Comparison of ENCODE assay signal across 15 cellular contexts in the genomic region with DNA sequence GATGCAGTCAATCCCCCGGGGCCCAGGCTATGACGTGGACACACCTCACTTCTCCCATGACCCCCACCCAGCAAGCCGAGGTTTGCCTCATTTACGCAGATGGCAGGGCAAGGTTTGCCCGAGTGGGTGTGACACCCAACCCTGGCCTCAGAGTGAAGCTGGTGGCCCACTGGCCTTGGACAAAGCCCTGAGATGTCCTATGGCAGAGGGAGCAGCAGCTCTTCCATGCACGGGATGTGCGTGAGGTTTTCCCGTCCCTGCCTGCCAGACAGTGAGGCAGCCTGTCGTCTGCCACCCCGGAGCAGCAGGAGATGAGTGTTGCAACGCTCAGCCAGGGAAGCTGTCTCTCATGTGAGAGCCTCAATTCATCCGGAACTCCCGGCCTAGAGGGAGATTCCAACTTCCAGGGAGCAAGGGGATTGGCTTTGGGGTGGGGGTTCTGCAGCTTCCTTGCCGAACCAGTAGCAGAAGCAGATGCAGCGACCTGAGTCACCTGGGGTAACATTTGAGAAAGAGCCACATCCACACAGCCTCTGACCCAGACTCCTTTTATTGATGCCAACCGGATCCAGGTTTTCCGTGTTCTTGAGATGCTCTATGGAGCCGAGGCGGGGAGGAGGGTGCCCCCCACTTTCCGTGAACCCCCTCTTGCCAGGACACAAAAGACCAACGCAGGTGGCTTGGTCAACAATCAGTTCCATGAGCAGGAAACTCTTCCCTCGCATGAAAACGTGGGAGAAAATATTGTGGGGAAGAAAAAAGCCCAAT.
DNase-seq lines count a peak whose midpoint lies in the region; ATAC-seq lines count a peak whose summit lies in the region.
"Had no signal": no experiment of that assay in that cellular context is flagged by ENCODE, and none has a peak within 500 bp of the region (broad histone marks: within the 10 kb centered on the region; RNA-seq: fewer than 3 reads in every experiment).

No MANE protein-coding gene starts in this region.

- peaks cover 0 to 29% of the 10 kb centered on the region in 2 donors for H3K36me3 ChIP-seq in neuronal stem cell (replicated peaks in 1 of 2; ENCODE audit: control insufficient read depth in 2 of 2, insufficient read depth in 2 of 2, low read length in 2 of 2)

- H4K91ac ChIP-seq in neuronal stem cell (ENCODE audit: low read depth, low read length, poor library complexity) = no peak overlapping the region

- ATAC-seq in GM21367 (IDR thresholded peaks at IDR 0.05; ENCODE audit: unreplicated experiment) (no peak), GM21515 (IDR thresholded peaks at IDR 0.05; ENCODE audit: unreplicated experiment) (no peak)
- ATAC-seq: activated CD4-positive, CD25-positive, alpha-beta regulatory T cell treated with anti-CD3 and anti-CD28 coated beads, Interleukin-2, amount 50 U/mL, for 24 hours; HCT116; SK-N-SH treated with all-trans-retinoic acid at 6 μM for 48 hours had no signal

- no peak overlapping the region for H2AK5ac ChIP-seq in neuronal stem cell (ENCODE audit: low read depth, low read length)

- peak overlapping the region; percentile 0 for H3K9ac ChIP-seq in neuronal stem cell (ENCODE audit: low read depth, low read length, poor library complexity)

- H3K4me2 ChIP-seq in neuronal stem cell (ENCODE audit: insufficient read depth, low read length, poor library complexity, severe bottlenecking) = no peak overlapping the region

- H3K9me3 Mint-ChIP-seq in activated T-helper 2 cell treated with anti-CD3 and anti-CD28 coated beads, Interferon-gamma antibody, Interleukin-2, Interleukin-4, amounts not matched to agents 10 μg/mL and 5 μg/mL and 100 μg/mL, durations not matched to agents 14 hours and 24 hours and 36 hours = no peaks in the 10 kb centered on the region
- H3K9me3 Mint-ChIP-seq: neural crest cell had no signal

- no peak overlapping the region for H3K4me3 ChIP-seq in neuronal stem cell (ENCODE audit: low read length in 2 of 2)

- H3K27ac ChIP-seq in neuronal stem cell (replicated peaks; ENCODE audit: low read length) = no peak overlapping the region

- no peak overlapping the region for H3K4ac ChIP-seq in neuronal stem cell (ENCODE audit: low read length)

- no peak overlapping the region for H3K27ac Mint-ChIP-seq in activated T-helper 2 cell treated with anti-CD3 and anti-CD28 coated beads, Interferon-gamma antibody, Interleukin-2, Interleukin-4, amounts not matched to agents 10 μg/mL and 5 μg/mL and 100 μg/mL, durations not matched to agents 14 hours and 24 hours and 36 hours
- H3K27ac Mint-ChIP-seq: activated naive CD8-positive, alpha-beta T cell had no signal

- H3K4me1 Mint-ChIP-seq in activated T-helper 2 cell treated with anti-CD3 and anti-CD28 coated beads, Interferon-gamma antibody, Interleukin-2, Interleukin-4, amounts not matched to agents 10 μg/mL and 5 μg/mL and 100 μg/mL, durations not matched to agents 14 hours and 24 hours and 36 hours (ENCODE audit: low read depth) = peaks cover 1% of the 10 kb centered on the region
- H3K4me1 Mint-ChIP-seq: neural crest cell had no signal

- no peak overlapping the region for H4K8ac ChIP-seq in neuronal stem cell (ENCODE audit: low read depth, low read length)

- no peak overlapping the region for H3K4me3 Mint-ChIP-seq in activated T-helper 2 cell treated with anti-CD3 and anti-CD28 coated beads, Interferon-gamma antibody, Interleukin-2, Interleukin-4, amounts not matched to agents 10 μg/mL and 5 μg/mL and 100 μg/mL, durations not matched to agents 14 hours and 24 hours and 36 hours (ENCODE audit: low read depth)
- H3K4me3 Mint-ChIP-seq: activated naive CD8-positive, alpha-beta T cell; neural crest cell had no signal

- H2AFZ ChIP-seq in neuronal stem cell (ENCODE audit: low read length) = no peak overlapping the region

- H3K23ac ChIP-seq in neuronal stem cell (ENCODE audit: low read depth, low read length, poor library complexity) = peak overlapping the region; percentile 70

- no peak overlapping the region for H3K14ac ChIP-seq in neuronal stem cell (ENCODE audit: low read length)

- H3K9me3 ChIP-seq in neuronal stem cell (replicated peaks in 1 of 2; ENCODE audit: control insufficient read depth in 2 of 2, insufficient read depth in 1 of 2, low read depth in 1 of 2, low read length in 2 of 2) = no peaks in the 10 kb centered on the region

- no peak overlapping the region for H2BK5ac ChIP-seq in neuronal stem cell (ENCODE audit: low read length)

- no peak overlapping the region for H2BK15ac ChIP-seq in neuronal stem cell (ENCODE audit: low read length)

- no peak overlapping the region for H2BK120ac ChIP-seq in neuronal stem cell (ENCODE audit: low read depth, low read length)

- H3K27me3 ChIP-seq in neuronal stem cell (ENCODE audit: control insufficient read depth in 3 of 3, insufficient read depth in 3 of 3, low read depth in 1 of 3, low read length in 3 of 3) = no peaks in the 10 kb centered on the region

- H3K36me3 Mint-ChIP-seq in activated T-helper 2 cell treated with anti-CD3 and anti-CD28 coated beads, Interferon-gamma antibody, Interleukin-2, Interleukin-4, amounts not matched to agents 10 μg/mL and 5 μg/mL and 100 μg/mL, durations not matched to agents 14 hours and 24 hours and 36 hours (ENCODE audit: low read depth) = no peaks in the 10 kb centered on the region
- H3K36me3 Mint-ChIP-seq: activated naive CD8-positive, alpha-beta T cell had no signal

- no peaks in the 10 kb centered on the region for H3K79me1 ChIP-seq in neuronal stem cell (ENCODE audit: low read depth, low read length)

- no peaks in the 10 kb centered on the region for H3K27me3 Mint-ChIP-seq in activated T-helper 2 cell treated with anti-CD3 and anti-CD28 coated beads, Interferon-gamma antibody, Interleukin-2, Interleukin-4, amounts not matched to agents 10 μg/mL and 5 μg/mL and 100 μg/mL, durations not matched to agents 14 hours and 24 hours and 36 hours (ENCODE audit: low read depth)
- H3K27me3 Mint-ChIP-seq: activated naive CD8-positive, alpha-beta T cell had no signal

- peak overlapping the region; percentile 41 for H3K18ac ChIP-seq in neuronal stem cell (ENCODE audit: low read length)

- no peak overlapping the region for H2BK12ac ChIP-seq in neuronal stem cell (ENCODE audit: low read length)

- intact Hi-C loops in activated T-helper 2 cell treated with anti-CD3 and anti-CD28 coated beads, Interferon-gamma antibody, Interleukin-2, Interleukin-4, amounts not matched to agents 10 μg/mL and 5 μg/mL and 100 μg/mL, durations not matched to agents 14 hours and 24 hours and 36 hours (cut with micrococcal nuclease) = no loop called here

- H3K4me1 ChIP-seq in neuronal stem cell (ENCODE audit: control insufficient read depth in 2 of 2, insufficient read depth in 1 of 2, low read depth in 1 of 2, low read length in 2 of 2) = no peaks in the 10 kb centered on the region

- DNase-seq in DMS 273 (lab: John Stamatoyannopoulos, UW; ENCODE audit: unreplicated experiment) = peak; percentile 94
- DNase-seq in NCI-H1694 (lab: John Stamatoyannopoulos, UW) = peak; percentile 76
- peak; percentile 78 for DNase-seq in cerebellar cortex (ENCODE audit: low spot score)
- DNase-seq in neuronal stem cell (ENCODE audit: low spot score) = no peak
- no peak for DNase-seq in activated T-helper 2 cell treated with anti-CD3 and anti-CD28 coated beads, Interferon-gamma antibody, Interleukin-2, Interleukin-4, amounts not matched to agents 10 μg/mL and 5 μg/mL and 100 μg/mL, durations not matched to agents 14 hours and 24 hours and 36 hours (ENCODE audit: low spot score)
- DNase-seq in activated T-cell treated with anti-CD3 and anti-CD28 coated beads, Interleukin-2, amount 50 U/mL, for 48 hours = no peak
- DNase-seq: COR-L47, cortex of kidney had no signal

- no CpG with 5 or more reads among the region's 23 CpGs for WGBS in neuronal stem cell (ENCODE audit: extremely low coverage in 2 of 2, insufficient read length in 2 of 2, insufficient replicate concordance in 1 of 2), 2 donors

Comparison
In these comparisons a context has a peak if more than half of its experiments do, and no peak if none do; other contexts are left out.
1. DNase-seq: peak in DMS 273 (single experiment), NCI-H1694 (single experiment) and cerebellar cortex (single experiment); none in neuronal stem cell (single experiment), activated T-helper 2 cell treated with anti-CD3 and anti-CD28 coated beads, Interferon-gamma antibody, Interleukin-2, Interleukin-4, amounts not matched to agents 10 μg/mL and 5 μg/mL and 100 μg/mL, durations not matched to agents 14 hours and 24 hours and 36 hours (single experiment) and activated T-cell treated with anti-CD3 and anti-CD28 coated beads, Interleukin-2, amount 50 U/mL, for 48 hours (0 of 2).